ENCODE assay signal across 10 cellular contexts in genomic region chr13:61414136-61414535, GRCh38. TPM values are rescaled to one million over a fixed set of nuclear protein-coding genes. Genes with fewer than 3 reads are reported as not detected.
A peak's percentile ranks its signal among the peaks of the same experiment; 100 is the strongest.
DNase-seq lines count a peak whose midpoint lies in the region; ATAC-seq and TF ChIP-seq lines count a peak whose summit lies in the region.
"Had no signal": no experiment of that assay in that cellular context is flagged by ENCODE, and none has a peak within 500 bp of the region (broad histone marks: within the 10 kb centered on the region; RNA-seq: fewer than 3 reads in every experiment).

No MANE protein-coding gene starts in this region.

- no peak for TF ChIP-seq POLR2A in prostate gland (IDR thresholded peaks at IDR 0.05)

- H3K27ac ChIP-seq in prostate gland, result no peak overlapping the region

- DNase-seq in H7 (peak; percentile 38), adipocyte (ENCODE audit: low read depth) (no peak), prostate gland (ENCODE audit: low spot score) (no peak), NCI-H510A (lab: John Stamatoyannopoulos, UW) (no peak)
- no peak for DNase-seq in activated naive CD4-positive, alpha-beta T cell (lab: John Stamatoyannopoulos, UW)
- DNase-seq in effector CD4-positive, alpha-beta T cell, result no peak
- DNase-seq: COR-L47, NCI-H774 had no signal

- WGBS in prostate gland, result 7% methylated on average over 12 of the region's 12 CpGs

- no peak for TF ChIP-seq CTCF in prostate gland (IDR thresholded peaks at IDR 0.05)

- intact Hi-C loops in prostate gland (cut with DNase I), result no loop called here

- H3K4me3 ChIP-seq in H7 (ENCODE audit: insufficient read depth, low read depth, low read length), result peak overlapping the region; percentile 55
- peak overlapping the region; percentile 60 for H3K4me3 ChIP-seq in adipocyte (ENCODE audit: low read length)
- peak overlapping the region; percentile 74 for H3K4me3 ChIP-seq in iPS-18c (ENCODE audit: insufficient read depth, low read depth, low read length)
- H3K4me3 ChIP-seq in prostate gland, result peak overlapping the region; percentile 1 to 8

- no peak for ATAC-seq in HG03521 (IDR thresholded peaks at IDR 0.05; ENCODE audit: unreplicated experiment)

- H3K27me3 ChIP-seq in H7 (ENCODE audit: control insufficient read depth, insufficient read depth, low read length), result peaks cover 30% of the 10 kb centered on the region
- peaks cover 50% of the 10 kb centered on the region for H3K27me3 ChIP-seq in adipocyte (replicated peaks; ENCODE audit: control insufficient read depth, insufficient read depth, low read length)
- H3K27me3 ChIP-seq in prostate gland (replicated peaks; ENCODE audit: insufficient read depth), result no peaks in the 10 kb centered on the region

- H3K9ac ChIP-seq in adipocyte (ENCODE audit: low read length), result no peak overlapping the region

- H3K4me1 ChIP-seq in adipocyte (ENCODE audit: control insufficient read depth, insufficient read depth, low read length) (no peaks in the 10 kb centered on the region), prostate gland (replicated peaks) (no peaks in the 10 kb centered on the region)

- H3K36me3 ChIP-seq in H7 (replicated peaks; ENCODE audit: control insufficient read depth, insufficient read depth, low read length), result no peaks in the 10 kb centered on the region
- no peaks in the 10 kb centered on the region for H3K36me3 ChIP-seq in adipocyte (ENCODE audit: control insufficient read depth, insufficient read depth, low read length, severe bottlenecking)
- H3K36me3 ChIP-seq in prostate gland, result no peaks in the 10 kb centered on the region

- H3K9me3 ChIP-seq in adipocyte (ENCODE audit: control insufficient read depth, low read length) (no peaks in the 10 kb centered on the region), iPS-18c (ENCODE audit: control insufficient read depth, insufficient read depth, low read length) (peaks cover 2% of the 10 kb centered on the region), prostate gland (no peaks in the 10 kb centered on the region)

RNA-seq across cellular contexts. Expression of gene PCDH20, which starts 1.5 kb away (rescaled TPM):
- total RNA-seq in H7 (2014; rRNA removed; shearing (Covaris generic)), result 0.89 and 1.4 TPM in 2 replicates
- total RNA-seq in prostate gland, result 1 to 10 TPM; 1.1 to 1.5 TPM

Comparison
In these comparisons a context has a peak if more than half of its experiments do, and no peak if none do; other contexts are left out.
1. H3K4me3 ChIP-seq: peak in every context shown above with its lines; median percentile 74 in iPS-18c; 60 in adipocyte; 55 in H7; 4 in prostate gland.